1 cellular context compared by ENCODE assay signal in genomic region chr15:51758645-51759044, GRCh38.
TF ChIP-seq lines count a peak whose summit lies in the region.

No MANE protein-coding gene starts in this region.

TF ChIP-seq in GM23338, 12 proteins besides CTCF, POLR2A, EP300 and RAD21 (continued from another document):
- TF ChIP-seq REST (IDR thresholded peaks at IDR 0.05; ENCODE audit: unreplicated experiment) (no peak), JUNB (IDR thresholded peaks at IDR 0.05; ENCODE audit: unreplicated experiment) (no peak), NANOG (IDR thresholded peaks at IDR 0.05; ENCODE audit: borderline replicate concordance) (no peak), EZH2 (IDR thresholded peaks at IDR 0.05; ENCODE audit: low read depth, unreplicated experiment) (no peak)
